ENCODE assay signal across 36 cellular contexts in the genomic region with DNA sequence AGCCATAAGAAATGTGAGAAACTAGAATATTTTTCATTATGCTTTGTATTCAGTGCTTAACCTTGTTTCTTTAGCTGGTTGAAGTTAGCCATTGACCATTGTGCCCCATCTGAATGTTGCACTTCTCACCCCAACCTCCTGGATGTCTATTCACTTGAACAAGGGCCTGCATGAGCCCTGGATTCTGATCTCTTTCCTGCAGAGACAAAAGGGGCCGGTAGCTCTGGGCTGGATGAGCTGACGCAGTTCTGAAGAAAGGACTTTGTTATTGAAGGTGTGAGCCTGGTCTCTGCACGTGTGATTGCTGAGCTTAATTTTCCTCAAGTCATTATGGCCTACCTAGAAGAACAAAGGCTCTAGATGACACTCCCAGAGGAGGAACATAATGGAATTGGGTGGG.
"Had no signal": no experiment of that assay in that cellular context is flagged by ENCODE, and none has a peak within 500 bp of the region (broad histone marks: within the 10 kb centered on the region; RNA-seq: fewer than 3 reads in every experiment).

No MANE protein-coding gene starts in this region.

- H3K9ac ChIP-seq: KMS-11 had no signal

- H3K4me3 ChIP-seq: ascending aorta, breast epithelium, Peyer's patch, SJSA1 had no signal

- H3K9me3 Mint-ChIP-seq: activated CD4-positive, alpha-beta T cell treated with anti-CD3 and anti-CD28 coated beads, Interleukin-2, amount 10 ng/mL, durations not matched to agents 7 days and 5 days; activated naive CD4-positive, alpha-beta T cell treated with anti-CD3 and anti-CD28 coated beads, Interleukin-2, amount 50 U/mL, for 24 hours; activated naive CD8-positive, alpha-beta T cell treated with anti-CD3 and anti-CD28 coated beads, Interleukin-2, amount 10 ng/mL, durations not matched to agents 7 days and 5 days; activated T-cell treated with anti-CD3 and anti-CD28 coated beads, Interleukin-2, amount 50 U/mL, for 24 hours; activated T-helper 2 cell treated with anti-CD3 and anti-CD28 coated beads, Interferon-gamma antibody, Interleukin-2, Interleukin-4, amounts not matched to agents 10 μg/mL and 5 μg/mL and 100 μg/mL, durations not matched to agents 14 hours and 24 hours and 36 hours; T-cell had no signal

- DNase-seq: activated CD4-positive, alpha-beta T cell treated with anti-CD3 and anti-CD28 coated beads for 36 hours; activated CD4-positive, alpha-beta T cell treated with anti-CD3 and anti-CD28 coated beads, Interleukin-2, amount 10 ng/mL, durations not matched to agents 7 days and 5 days; activated CD4-positive, alpha-beta T cell treated with anti-CD3 and anti-CD28 coated beads, Interleukin-2, amount 50 U/mL, for 48 hours; activated CD8-positive, alpha-beta T cell treated with anti-CD3 and anti-CD28 coated beads, Interleukin-2, amount 10 ng/mL, durations not matched to agents 7 days and 5 days; activated gamma-delta T cell; activated naive CD4-positive, alpha-beta T cell treated with Interleukin-2 at 50 U/mL for 16 hours; activated naive CD8-positive, alpha-beta T cell treated with anti-CD3 and anti-CD28 coated beads, Interleukin-2, amount 10 ng/mL, durations not matched to agents 7 days and 5 days; activated T-cell treated with anti-CD3 and anti-CD28 coated beads, Interleukin-2, amount 50 U/mL, for 24 hours; amygdala; MM.1S; MV-4-11; NCI-H1092; NCI-H1436 treated with DMSO at 0.1 percent for 48 hours; NCI-H1694 treated with DMSO at 0.1 percent for 48 hours; NCI-H2029; NCI-H2171 treated with DMSO at 0.1 percent for 48 hours; NCI-H2227 treated with DMSO at 0.1 percent for 48 hours; NCI-H446; NCI-H510A treated with DMSO at 0.1 percent for 48 hours; NCI-H526 treated with DMSO at 0.1 percent for 48 hours; NK-92 treated with Interleukin-12 subunit alpha and Interleukin-12 subunit beta, amount 100 ng/mL, for 24 hours; PC-3; Peyer's patch; RPMI8226; SHP77 treated with DMSO at 0.1 percent for 48 hours; T-cell; T-helper 17 cell; T-helper 9 cell had no signal

- H3K27ac ChIP-seq: ascending aorta, breast epithelium, KMS-11, Peyer's patch, SJSA1 had no signal

- H3K27me3 ChIP-seq: ascending aorta, breast epithelium, Peyer's patch, SJSA1 had no signal

- H3K27me3 Mint-ChIP-seq: activated T-cell treated with anti-CD3 and anti-CD28 coated beads, Interleukin-2, amount 50 U/mL, for 24 hours; T-helper 17 cell had no signal

- H3K27ac Mint-ChIP-seq: activated CD4-positive, alpha-beta T cell treated with anti-CD3 and anti-CD28 coated beads for 36 hours; activated CD4-positive, alpha-beta T cell treated with anti-CD3 and anti-CD28 coated beads, Interleukin-2, amount 10 ng/mL, durations not matched to agents 7 days and 5 days; activated CD8-positive, alpha-beta T cell treated with anti-CD3 and anti-CD28 coated beads, Interleukin-2, amount 10 ng/mL, durations not matched to agents 7 days and 5 days; activated naive CD4-positive, alpha-beta T cell treated with anti-CD3 and anti-CD28 coated beads, Interleukin-2, amount 50 U/mL, for 24 hours; activated naive CD8-positive, alpha-beta T cell treated with anti-CD3 and anti-CD28 coated beads, Interleukin-2, amount 10 ng/mL, durations not matched to agents 7 days and 5 days; activated T-cell treated with anti-CD3 and anti-CD28 coated beads, Interleukin-2, amount 50 U/mL, for 24 hours; activated T-helper 2 cell treated with anti-CD3 and anti-CD28 coated beads, Interferon-gamma antibody, Interleukin-2, Interleukin-4, amounts not matched to agents 10 μg/mL and 5 μg/mL and 100 μg/mL, durations not matched to agents 14 hours and 24 hours and 36 hours; T-cell; T-helper 17 cell had no signal

- H3K4me1 ChIP-seq: breast epithelium, Peyer's patch had no signal

- H3K4me2 ChIP-seq: KMS-11 had no signal

- ATAC-seq: activated CD4-positive, alpha-beta T cell treated with anti-CD3 and anti-CD28 coated beads for 36 hours; activated CD4-positive, CD25-positive, alpha-beta regulatory T cell treated with anti-CD3 and anti-CD28 coated beads, Interleukin-2, amount 50 U/mL, for 24 hours; activated CD8-positive, alpha-beta T cell treated with anti-CD3 and anti-CD28 coated beads, Interleukin-2, amount 10 ng/mL, durations not matched to agents 7 days and 5 days; PC-3; SK-N-SH treated with all-trans-retinoic acid at 6 μM for 48 hours; T-cell; T-helper 17 cell had no signal

- H3K36me3 ChIP-seq: ascending aorta, breast epithelium, Peyer's patch, SJSA1 had no signal

- H3K4me1 Mint-ChIP-seq: activated CD4-positive, alpha-beta T cell treated with anti-CD3 and anti-CD28 coated beads for 36 hours; activated CD4-positive, alpha-beta T cell treated with anti-CD3 and anti-CD28 coated beads, Interleukin-2, amount 10 ng/mL, durations not matched to agents 7 days and 5 days; activated naive CD8-positive, alpha-beta T cell treated with anti-CD3 and anti-CD28 coated beads, Interleukin-2, amount 10 ng/mL, durations not matched to agents 7 days and 5 days had no signal

- H3K4me3 Mint-ChIP-seq: activated CD4-positive, alpha-beta T cell treated with anti-CD3 and anti-CD28 coated beads for 36 hours; activated CD4-positive, alpha-beta T cell treated with anti-CD3 and anti-CD28 coated beads, Interleukin-2, amount 10 ng/mL, durations not matched to agents 7 days and 5 days; activated CD8-positive, alpha-beta T cell treated with anti-CD3 and anti-CD28 coated beads, Interleukin-2, amount 10 ng/mL, durations not matched to agents 7 days and 5 days; activated naive CD4-positive, alpha-beta T cell treated with anti-CD3 and anti-CD28 coated beads, Interleukin-2, amount 50 U/mL, for 24 hours; activated naive CD8-positive, alpha-beta T cell treated with anti-CD3 and anti-CD28 coated beads, Interleukin-2, amount 10 ng/mL, durations not matched to agents 7 days and 5 days; activated T-cell treated with anti-CD3 and anti-CD28 coated beads, Interleukin-2, amount 50 U/mL, for 24 hours; T-cell; T-helper 17 cell had no signal

- H3K36me3 Mint-ChIP-seq: activated naive CD4-positive, alpha-beta T cell treated with anti-CD3 and anti-CD28 coated beads, Interleukin-2, amount 50 U/mL, for 24 hours; activated naive CD8-positive, alpha-beta T cell treated with anti-CD3 and anti-CD28 coated beads, Interleukin-2, amount 10 ng/mL, durations not matched to agents 7 days and 5 days; T-cell had no signal
